Comparison of ENCODE assay signal across 10 cellular contexts in the genomic region with DNA sequence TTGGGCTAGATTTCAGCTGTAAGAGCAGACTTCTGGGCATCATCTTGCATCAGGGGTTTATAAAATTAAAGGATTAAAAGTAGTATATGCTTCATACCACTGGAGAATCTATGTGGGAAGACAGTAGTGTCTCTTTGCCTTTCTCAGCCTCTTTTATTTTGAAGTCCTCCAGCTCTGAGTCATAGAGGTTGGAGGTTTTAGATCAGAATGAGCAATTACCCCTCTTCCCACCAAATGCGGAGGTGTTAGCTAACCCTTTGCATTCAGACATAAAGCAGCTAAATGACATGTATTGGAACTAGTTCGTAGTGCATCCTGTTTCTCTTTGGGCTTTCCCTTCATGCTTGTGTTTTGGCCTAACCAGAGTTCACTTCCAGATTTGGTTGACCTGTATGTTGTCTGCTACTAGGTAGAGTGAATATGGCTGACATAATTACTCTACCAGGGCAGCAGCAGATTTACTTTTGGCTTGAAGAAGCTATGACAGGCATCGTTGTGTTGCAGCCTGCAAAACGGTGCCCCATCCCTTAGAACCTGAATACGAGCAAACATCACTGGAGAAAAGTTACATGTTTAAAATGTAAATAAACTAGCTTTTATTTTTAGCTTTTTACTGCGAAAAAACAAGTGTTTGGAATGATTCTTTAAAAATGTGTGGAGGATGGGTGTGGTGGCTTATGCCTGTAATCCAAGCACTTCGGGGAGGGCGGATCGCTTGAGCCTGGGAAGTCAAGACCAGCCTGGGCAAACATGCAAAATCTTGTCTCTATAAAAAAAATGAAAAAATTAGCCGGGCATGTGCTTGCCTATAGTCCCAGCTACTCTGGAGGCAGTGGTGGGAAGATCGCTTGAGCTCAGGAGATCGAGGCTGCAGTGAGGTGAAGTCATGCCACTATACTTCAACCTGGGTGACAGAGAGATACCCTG.
DNase-seq lines count a peak whose midpoint lies in the region; ATAC-seq and TF ChIP-seq lines count a peak whose summit lies in the region.
"Had no signal": no experiment of that assay in that cellular context is flagged by ENCODE, and none has a peak within 500 bp of the region (broad histone marks: within the 10 kb centered on the region; RNA-seq: fewer than 3 reads in every experiment).

No MANE protein-coding gene starts in this region.

- no peaks in the 10 kb centered on the region for H3K79me2 ChIP-seq in H9 (ENCODE audit: insufficient read depth, low read length)

- H4K20me1 ChIP-seq in H9 (ENCODE audit: control insufficient read depth, insufficient read depth, insufficient read length): no peaks in the 10 kb centered on the region

- H3K23me2 ChIP-seq in H9 (ENCODE audit: insufficient read length, low read depth, low read length, poor library complexity, severe bottlenecking): no peaks in the 10 kb centered on the region

- no peak overlapping the region for H3K4ac ChIP-seq in H9 (ENCODE audit: low read depth, low read length)

- no CpG with 5 or more reads among the region's 12 CpGs for WGBS in H9 (ENCODE audit: extremely low coverage, insufficient read length, low lambda C conversion rate)

- no peak overlapping the region for H4K5ac ChIP-seq in H9 (ENCODE audit: insufficient read length, low read depth, low read length)

- H2BK20ac ChIP-seq in H9 (ENCODE audit: low read depth, low read length, poor library complexity, severe bottlenecking): no peak overlapping the region

- H3K9me3 Mint-ChIP-seq in activated naive CD8-positive, alpha-beta T cell treated with anti-CD3 and anti-CD28 coated beads, Interleukin-2, amount 10 ng/mL, durations not matched to agents 7 days and 5 days: no peaks in the 10 kb centered on the region
- H3K9me3 Mint-ChIP-seq in H9: no peaks in the 10 kb centered on the region

- H3K27me3 Mint-ChIP-seq in activated naive CD8-positive, alpha-beta T cell treated with anti-CD3 and anti-CD28 coated beads, Interleukin-2, amount 10 ng/mL, durations not matched to agents 7 days and 5 days: peaks cover 2% of the 10 kb centered on the region
- H3K27me3 Mint-ChIP-seq in H9 (ENCODE audit: low read depth): no peaks in the 10 kb centered on the region

- H4K8ac ChIP-seq in H9 (replicated peaks; ENCODE audit: insufficient read length, low read depth, low read length): no peak overlapping the region

- H3K9me3 ChIP-seq in H9 (ENCODE audit: control insufficient read depth, low read depth, low read length): no peaks in the 10 kb centered on the region

- no peak overlapping the region for H2BK5ac ChIP-seq in H9 (ENCODE audit: insufficient read length, low read length)

- H2AK5ac ChIP-seq in H9 (ENCODE audit: insufficient read length, low read length): no peak overlapping the region

- no peak overlapping the region for H3K56ac ChIP-seq in H9 (ENCODE audit: insufficient read length, low read depth, low read length)

- H3K23ac ChIP-seq in H9 (ENCODE audit: insufficient read length, low read depth, low read length): no peak overlapping the region

- H3K79me1 ChIP-seq in H9 (ENCODE audit: insufficient read depth, low read depth, low read length, poor library complexity, severe bottlenecking): no peaks in the 10 kb centered on the region

- H3K27me3 ChIP-seq in H9 (ENCODE audit: insufficient read depth, low read length): no peaks in the 10 kb centered on the region

- DNase-seq in activated naive CD4-positive, alpha-beta T cell treated with Interleukin-2 at 50 U/mL for 16 hours: peak; percentile 9
- no peak for DNase-seq in activated naive CD4-positive, alpha-beta T cell treated with anti-CD3 and anti-CD28 coated beads, Interleukin-2, amount 50 U/mL, for 16 hours
- DNase-seq in activated naive CD8-positive, alpha-beta T cell treated with anti-CD3 and anti-CD28 coated beads, Interleukin-2, amount 10 ng/mL, durations not matched to agents 7 days and 5 days: no peak
- DNase-seq in stimulated activated naive CD8-positive, alpha-beta T cell treated with anti-CD3 and anti-CD28 coated beads, Interleukin-15, Interleukin-2, amounts not matched to agents 100 U/mL and 50 U/mL, for 24 hours: peak; percentile 4
- no peak for DNase-seq in C1 segment of cervical spinal cord (lab: John Stamatoyannopoulos, UW)
- no peak for DNase-seq in cerebellar cortex (ENCODE audit: low spot score)
- no peak for DNase-seq in H9
- DNase-seq: stimulated activated naive CD4-positive, alpha-beta T cell had no signal

- peak; percentile 56 for ATAC-seq in HG02840 (IDR thresholded peaks at IDR 0.05; ENCODE audit: low FRiP score, unreplicated experiment)
- peak; percentile 39 for ATAC-seq in activated naive CD8-positive, alpha-beta T cell treated with anti-CD3 and anti-CD28 coated beads, Interleukin-2, amount 10 ng/mL, durations not matched to agents 7 days and 5 days (ENCODE audit: low read depth)
- peak; percentile 93 for ATAC-seq in stimulated activated naive CD8-positive, alpha-beta T cell treated with anti-CD3 and anti-CD28 coated beads, Interleukin-15, Interleukin-2, amounts not matched to agents 100 U/mL and 50 U/mL, for 24 hours

- no peak overlapping the region for H3K4me2 ChIP-seq in H9 (ENCODE audit: insufficient read depth, insufficient read length, low read length)

- H2BK12ac ChIP-seq in H9 (ENCODE audit: insufficient read length, low read depth, low read length): no peak overlapping the region

- H3K27ac Mint-ChIP-seq in activated naive CD8-positive, alpha-beta T cell treated with anti-CD3 and anti-CD28 coated beads, Interleukin-2, amount 10 ng/mL, durations not matched to agents 7 days and 5 days: no peak overlapping the region
- peak overlapping the region in 1 of 3 experiments; percentile 19; a peak in 1 of 7 replicates for H3K27ac Mint-ChIP-seq in H9
- H3K27ac Mint-ChIP-seq: CD4-positive, CD25-positive, alpha-beta regulatory T cell had no signal

- H3K4me1 Mint-ChIP-seq in activated naive CD8-positive, alpha-beta T cell treated with anti-CD3 and anti-CD28 coated beads, Interleukin-2, amount 10 ng/mL, durations not matched to agents 7 days and 5 days: no peaks in the 10 kb centered on the region
- no peaks in the 10 kb centered on the region for H3K4me1 Mint-ChIP-seq in H9
- H3K4me1 Mint-ChIP-seq: CD4-positive, CD25-positive, alpha-beta regulatory T cell had no signal

- no peak overlapping the region for H4K91ac ChIP-seq in H9 (ENCODE audit: insufficient read length, low read depth, low read length)

- no peak overlapping the region for H2BK120ac ChIP-seq in H9 (ENCODE audit: low read depth, low read length, poor library complexity, severe bottlenecking)

- H3T11ph ChIP-seq in H9 (ENCODE audit: low read length): no peak overlapping the region

- POLR2A ChIA-PET in activated naive CD8-positive, alpha-beta T cell treated with anti-CD3 and anti-CD28 coated beads, Interleukin-2, amount 10 ng/mL, durations not matched to agents 7 days and 5 days (lab: Charles Lee): no interaction called here

- H3K4me1 ChIP-seq in H9 (ENCODE audit: insufficient read depth, low read length): no peaks in the 10 kb centered on the region

- H3K4me3 Mint-ChIP-seq in activated naive CD8-positive, alpha-beta T cell treated with anti-CD3 and anti-CD28 coated beads, Interleukin-2, amount 10 ng/mL, durations not matched to agents 7 days and 5 days: no peak overlapping the region
- H3K4me3 Mint-ChIP-seq in H9: no peak overlapping the region
- H3K4me3 Mint-ChIP-seq: CD4-positive, CD25-positive, alpha-beta regulatory T cell had no signal

- no peak overlapping the region for H3K14ac ChIP-seq in H9 (ENCODE audit: insufficient read depth, low read length)

- no peak overlapping the region for H3K9ac ChIP-seq in H9 (ENCODE audit: extremely low read depth, insufficient read length, low read length)

- H3K27ac ChIP-seq in H9 (ENCODE audit: insufficient read length, low read depth, low read length): no peak overlapping the region

- TF ChIP-seq CTCF in H9 (conservative IDR thresholded peaks at IDR 0.05): no peak

- H3K36me3 Mint-ChIP-seq in activated naive CD8-positive, alpha-beta T cell treated with anti-CD3 and anti-CD28 coated beads, Interleukin-2, amount 10 ng/mL, durations not matched to agents 7 days and 5 days: no peaks in the 10 kb centered on the region
- peaks cover 0 to 20% (median 16%) of the 10 kb centered on the region in 3 experiments; a peak in 5 of 7 replicates for H3K36me3 Mint-ChIP-seq in H9 (ENCODE audit: insufficient read depth in 1 of 3, low read depth in 3 of 3)
- H3K36me3 Mint-ChIP-seq: CD4-positive, CD25-positive, alpha-beta regulatory T cell had no signal

- no peak overlapping the region for H2AFZ ChIP-seq in H9 (ENCODE audit: low read length)

- H2BK15ac ChIP-seq in H9 (ENCODE audit: low read depth, low read length): no peak overlapping the region

- H3K18ac ChIP-seq in H9 (ENCODE audit: insufficient read length, low read depth, low read length): no peak overlapping the region

Comparison
In these comparisons a context has a peak if more than half of its experiments do, and no peak if none do; other contexts are left out.
1. DNase-seq: peak in activated naive CD4-positive, alpha-beta T cell treated with Interleukin-2 at 50 U/mL for 16 hours (single experiment) and stimulated activated naive CD8-positive, alpha-beta T cell treated with anti-CD3 and anti-CD28 coated beads, Interleukin-15, Interleukin-2, amounts not matched to agents 100 U/mL and 50 U/mL, for 24 hours (single experiment); none in activated naive CD4-positive, alpha-beta T cell treated with anti-CD3 and anti-CD28 coated beads, Interleukin-2, amount 50 U/mL, for 16 hours (single experiment), activated naive CD8-positive, alpha-beta T cell treated with anti-CD3 and anti-CD28 coated beads, Interleukin-2, amount 10 ng/mL, durations not matched to agents 7 days and 5 days (single experiment), C1 segment of cervical spinal cord (0 of 14), cerebellar cortex (single experiment) and H9 (single experiment).
2. ATAC-seq: peak in every context shown above with its lines; median percentile 93 in stimulated activated naive CD8-positive, alpha-beta T cell treated with anti-CD3 and anti-CD28 coated beads, Interleukin-15, Interleukin-2, amounts not matched to agents 100 U/mL and 50 U/mL, for 24 hours; 56 in HG02840; 39 in activated naive CD8-positive, alpha-beta T cell treated with anti-CD3 and anti-CD28 coated beads, Interleukin-2, amount 10 ng/mL, durations not matched to agents 7 days and 5 days.